21 cellular contexts compared by ENCODE assay signal in genomic region chr4:36230523-36230922, GRCh38. TPM values are rescaled to one million over a fixed set of nuclear protein-coding genes. Genes with fewer than 3 reads are reported as not detected.
A peak's percentile ranks its signal among the peaks of the same experiment; 100 is the strongest.
DNase-seq lines count a peak whose midpoint lies in the region; ATAC-seq and TF ChIP-seq lines count a peak whose summit lies in the region.
"Had no signal": no experiment of that assay in that cellular context is flagged by ENCODE, and none has a peak within 500 bp of the region (broad histone marks: within the 10 kb centered on the region; RNA-seq: fewer than 3 reads in every experiment).

No MANE protein-coding gene starts in this region.

- peaks cover 72 to 97% (median 87%) of the 10 kb centered on the region in 4 donors for H3K4me1 Mint-ChIP-seq in CD4-positive, alpha-beta memory T cell

- H3K27ac ChIP-seq in CD4-positive, alpha-beta memory T cell (ENCODE audit: low read depth, low read length) = no peak overlapping the region
- H3K27ac ChIP-seq in dorsolateral prefrontal cortex (peak overlapping the region in 43 of 59 donors; percentile 3 to 99 (median 87)), right cardiac atrium (ENCODE audit: low read length) (no peak overlapping the region)
- H3K27ac ChIP-seq: A549 had no signal

- H3K27ac Mint-ChIP-seq in CD4-positive, alpha-beta memory T cell = peak overlapping the region in 4 of 7 donors; percentile 37 to 71 (median 43)

- 92% methylated on average over 3 of the region's 3 CpGs for WGBS in right cardiac atrium

- peaks cover 30 to 35% of the 10 kb centered on the region in 2 donors for H3K36me3 Mint-ChIP-seq in CD4-positive, alpha-beta memory T cell

- peak overlapping the region in 5 of 8 donors; percentile 10 to 44 (median 35) for H3K4me3 Mint-ChIP-seq in CD4-positive, alpha-beta memory T cell

- peaks cover 0 to 5% (median 1%) of the 10 kb centered on the region in 8 donors for H3K9me3 Mint-ChIP-seq in CD4-positive, alpha-beta memory T cell

- TF ChIP-seq CTCF in dorsolateral prefrontal cortex (IDR thresholded peaks at IDR 0.05 in 54 of 56, conservative IDR thresholded peaks at IDR 0.05 in 2 of 56; ENCODE audit: low read depth in 1 of 56, partially characterized antibody in 56 of 56) (no peak), mucosa of descending colon (IDR thresholded peaks at IDR 0.05) (no peak)

- no peaks in the 10 kb centered on the region for H3K9me3 ChIP-seq in CD4-positive, alpha-beta memory T cell (ENCODE audit: control insufficient read depth in 1 of 2, low read length in 2 of 2)
- H3K9me3 ChIP-seq in mucosa of descending colon (no peaks in the 10 kb centered on the region), right cardiac atrium (ENCODE audit: control insufficient read depth, low read length) (no peaks in the 10 kb centered on the region)
- H3K9me3 ChIP-seq: A549 had no signal

- CTCF ChIA-PET in CD4-positive, alpha-beta memory T cell (lab: Charles Lee; ENCODE audit: partially characterized antibody) = no interaction called here

- no peaks in the 10 kb centered on the region for H3K27me3 ChIP-seq in CD4-positive, alpha-beta memory T cell (ENCODE audit: insufficient read depth, low read length)
- no peaks in the 10 kb centered on the region for H3K27me3 ChIP-seq in dorsolateral prefrontal cortex
- H3K27me3 ChIP-seq in right cardiac atrium (ENCODE audit: control insufficient read depth, insufficient read depth) = no peaks in the 10 kb centered on the region

- intact Hi-C loops in CD4-positive, alpha-beta memory T cell (cut with micrococcal nuclease) = no loop called here
- intact Hi-C loops in dorsolateral prefrontal cortex (cut with DNase I) = no loop called here
- intact Hi-C loops in mucosa of descending colon (cut with DNase I, micrococcal nuclease) = no loop called here
- intact Hi-C loops in right cardiac atrium (cut with DNase I) = no loop called here

- no peaks in the 10 kb centered on the region for H3K36me3 ChIP-seq in CD4-positive, alpha-beta memory T cell (ENCODE audit: insufficient read depth, low read length)
- H3K36me3 ChIP-seq in mucosa of descending colon (ENCODE audit: low read depth) = no peaks in the 10 kb centered on the region

- no peaks in the 10 kb centered on the region for H3K27me3 Mint-ChIP-seq in CD4-positive, alpha-beta memory T cell

- no peak for DNase-seq in CD4-positive, alpha-beta memory T cell
- DNase-seq in NCI-H526 treated with DMSO at 0.1 percent for 48 hours (lab: John Stamatoyannopoulos, UW) (peak; percentile 12), dorsolateral prefrontal cortex (no peak), mucosa of descending colon (no peak), MV-4-11 (lab: John Stamatoyannopoulos, UW) (no peak), HUDEP-2 (lab: John Stamatoyannopoulos, UW; ENCODE audit: unreplicated experiment in 76 of 76) (no peak), right cardiac atrium (no peak)
- DNase-seq: C1 segment of cervical spinal cord, Calu3, DMS53, GOT3, NCI-H1436, NCI-H2029, NCI-H2171 treated with DMSO at 0.1 percent for 48 hours, NCI-H82 had no signal

- H3K4me3 ChIP-seq in CD4-positive, alpha-beta memory T cell (ENCODE audit: low read length in 2 of 2) = no peak overlapping the region
- H3K4me3 ChIP-seq in dorsolateral prefrontal cortex (peak overlapping the region in 1 of 59 donors; percentile 5), mucosa of descending colon (no peak overlapping the region), right cardiac atrium (ENCODE audit: low read length) (no peak overlapping the region)
- H3K4me3 ChIP-seq: A549, K562 had no signal

- POLR2A ChIA-PET in CD4-positive, alpha-beta memory T cell (lab: Charles Lee; ENCODE audit: partially characterized antibody) = interaction anchor here (0.7 to 6.1 kb wide), 2 partner anchors 13 to 93 kb away, joined by 3 to 52 read pairs; partner anchors contain the start of gene ARAP2

- H3K4me1 ChIP-seq in CD4-positive, alpha-beta memory T cell (ENCODE audit: insufficient read depth, low read length) = peaks cover 94% of the 10 kb centered on the region
- H3K4me1 ChIP-seq in mucosa of descending colon (ENCODE audit: low read depth) (peaks cover 3% of the 10 kb centered on the region), right cardiac atrium (ENCODE audit: control insufficient read depth, insufficient read depth, low read length) (no peaks in the 10 kb centered on the region)
- H3K4me1 ChIP-seq: A549 had no signal

- peak; percentile 93 for ATAC-seq in mucosa of descending colon
- ATAC-seq in HG02610 (IDR thresholded peaks at IDR 0.05; ENCODE audit: unreplicated experiment) = no peak
- ATAC-seq in right cardiac atrium = no peak
- ATAC-seq: A549, K562, Panc1 had no signal

RNA-seq across cellular contexts. Expression of gene ARAP2, which starts 13.8 kb away (rescaled TPM):
- 10 to 100 TPM; 89.6 to 97.4 TPM for total RNA-seq in CD4-positive, alpha-beta memory T cell
- polyA plus RNA-seq in CD4-positive, alpha-beta memory T cell = 10 to 100 TPM; 19.7 to 29.1 TPM
- 100 to 1,000 TPM in 119 of 120 experiments, 10 to 100 TPM in 1; 87.3 to 271 (median 162) TPM for total RNA-seq in dorsolateral prefrontal cortex
- total RNA-seq in mucosa of descending colon = 10 to 100 TPM; 21.7 to 27.9 (median 22.5) TPM
- total RNA-seq in right cardiac atrium = 1 to 10 TPM; 3.1 to 9.4 (median 4.7) TPM
- 0.72 TPM for polyA plus RNA-seq in right cardiac atrium

RNA-seq across cellular contexts. Expression of gene DTHD1, which starts 50.9 kb away (rescaled TPM):
- total RNA-seq in CD4-positive, alpha-beta memory T cell = 1 to 10 TPM; 1.2 to 1.4 TPM
- polyA plus RNA-seq in CD4-positive, alpha-beta memory T cell = under 1 TPM in 1 of 2 donors, not detected in 1; 0.16 TPM
- total RNA-seq in dorsolateral prefrontal cortex (1 to 10 TPM in 43 of 120 experiments, under 1 TPM in 69, not detected in 8; 0.13 to 4.1 (median 0.81) TPM), mucosa of descending colon (under 1 TPM; 0.12 to 0.55 (median 0.22) TPM), right cardiac atrium (under 1 TPM in 2 of 4 donors, not detected in 2; 0.09 to 0.39 TPM)
- polyA plus RNA-seq in right cardiac atrium = 0.02 TPM
- total RNA-seq: Calu3, K562, NCI-H460, SK-MEL-5 had no signal
- polyA plus RNA-seq: A549, K562 had no signal

Comparison
In these comparisons a context has a peak if more than half of its experiments do, and no peak if none do; other contexts are left out.
1. H3K27ac ChIP-seq: peak in dorsolateral prefrontal cortex (43 of 59); none in CD4-positive, alpha-beta memory T cell (single experiment) and right cardiac atrium (single experiment).